In the genomic region with DNA sequence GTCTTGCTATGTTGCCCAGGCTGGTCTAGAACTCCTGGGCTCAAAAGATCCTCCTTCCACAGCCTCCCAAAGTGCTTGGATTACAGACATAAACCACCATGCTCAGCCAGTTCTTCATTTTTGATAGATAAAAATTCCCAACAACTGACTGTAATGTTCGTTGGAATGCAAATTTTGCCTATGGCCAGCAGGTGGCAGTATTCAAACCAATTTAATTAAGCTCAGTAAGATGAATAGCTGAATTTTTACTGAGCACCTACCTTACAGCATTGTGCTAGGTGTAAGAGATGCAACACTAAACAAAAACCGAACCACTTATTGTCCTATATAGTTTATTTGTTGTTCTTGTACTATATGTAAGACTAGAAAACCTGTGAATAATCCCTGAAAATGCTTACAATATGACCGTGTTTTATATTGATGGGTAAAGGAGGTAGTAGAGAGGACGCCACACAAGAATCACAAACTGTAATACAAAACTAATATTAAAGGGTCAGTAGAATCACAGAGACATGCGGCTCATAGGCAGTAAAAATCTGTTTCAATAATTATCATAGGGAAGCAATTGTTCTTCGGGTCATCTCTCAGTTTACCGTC, we compare ENCODE assay signal across 8 cellular contexts.
DNase-seq lines count a peak whose midpoint lies in the region; ATAC-seq, FAIRE-seq and TF ChIP-seq lines count a peak whose summit lies in the region.

No MANE protein-coding gene starts in this region.

- DNase-seq in AG20443 (ENCODE audit: low spot score) (peak; percentile 45), GM04504 (ENCODE audit: low read depth) (peak; percentile 12), KBM-7 (peak; percentile 78), RCC 7860 (ENCODE audit: low spot score) (no peak), coronary artery (ENCODE audit: low spot score) (no peak), medulla oblongata (ENCODE audit: extremely low spot score) (peak; percentile 54)

- ATAC-seq in HG03196 (IDR thresholded peaks at IDR 0.05; ENCODE audit: unreplicated experiment) = no peak
- no peak for ATAC-seq in HG02763 (IDR thresholded peaks at IDR 0.05; ENCODE audit: unreplicated experiment)

- peak; percentile 20 for FAIRE-seq in RCC 7860 (lab: Jason Lieb, UNC)

- in situ Hi-C loops in KBM-7 (cut with MboI; ENCODE audit: low pct_unique_long_range_greater_than_20kb, low sequenced_read_pairs) = no loop called here

- peak; percentile 60 for TF ChIP-seq CTCF in coronary artery (IDR thresholded peaks at IDR 0.05)

- no peak overlapping the region for H3K27ac ChIP-seq in coronary artery

- H3K4me3 ChIP-seq in coronary artery = no peak overlapping the region

Comparison
In these comparisons a context has a peak if more than half of its experiments do, and no peak if none do; other contexts are left out.
1. DNase-seq: peak in AG20443 (single experiment), GM04504 (single experiment), KBM-7 (single experiment) and medulla oblongata (single experiment); none in RCC 7860 (single experiment) and coronary artery (single experiment).